Comparison of ENCODE assay signal across 8 cellular contexts in the genomic region with DNA sequence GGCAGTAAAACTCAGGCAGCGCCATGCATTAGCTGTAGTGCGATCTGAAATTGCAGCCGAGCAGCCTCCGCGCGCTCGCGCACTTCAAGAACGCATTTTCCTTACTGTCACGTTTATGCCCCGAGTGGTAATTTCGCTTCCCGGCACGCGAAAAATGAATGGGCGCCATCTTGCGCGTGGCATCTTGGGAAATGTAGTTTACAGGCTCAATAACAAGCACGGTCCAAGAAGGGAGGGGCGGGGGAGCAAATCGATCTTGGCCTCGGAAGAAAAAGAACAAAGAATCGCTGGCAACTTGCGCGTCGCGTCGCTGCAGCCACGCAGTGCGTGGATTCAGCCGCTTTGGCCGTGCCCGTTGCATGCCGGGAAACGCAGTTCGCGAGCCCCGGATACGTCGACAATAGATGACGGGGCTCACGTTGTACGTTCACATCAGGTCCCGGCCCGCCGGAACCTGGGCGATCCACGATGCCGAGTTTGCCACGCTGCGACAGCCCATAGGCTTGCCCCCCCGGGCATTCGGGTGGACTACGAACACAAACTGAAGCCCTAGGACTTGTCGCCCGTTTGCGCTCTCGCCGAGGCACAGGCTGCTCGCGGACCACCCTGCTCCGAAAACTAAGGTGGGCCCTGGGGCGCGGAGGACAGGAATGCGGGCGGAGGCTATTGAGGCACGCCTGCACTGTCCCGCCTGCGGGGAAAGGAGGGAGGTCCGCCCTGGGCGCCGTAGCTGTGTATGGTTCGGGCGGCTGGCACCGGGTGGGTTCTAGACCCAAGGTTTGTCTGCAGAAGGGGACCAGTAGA. TPM values are rescaled to one million over a fixed set of nuclear protein-coding genes. Genes with fewer than 3 reads are reported as not detected.
DNase-seq lines count a peak whose midpoint lies in the region; ATAC-seq and TF ChIP-seq lines count a peak whose summit lies in the region.

A gene with protein sequence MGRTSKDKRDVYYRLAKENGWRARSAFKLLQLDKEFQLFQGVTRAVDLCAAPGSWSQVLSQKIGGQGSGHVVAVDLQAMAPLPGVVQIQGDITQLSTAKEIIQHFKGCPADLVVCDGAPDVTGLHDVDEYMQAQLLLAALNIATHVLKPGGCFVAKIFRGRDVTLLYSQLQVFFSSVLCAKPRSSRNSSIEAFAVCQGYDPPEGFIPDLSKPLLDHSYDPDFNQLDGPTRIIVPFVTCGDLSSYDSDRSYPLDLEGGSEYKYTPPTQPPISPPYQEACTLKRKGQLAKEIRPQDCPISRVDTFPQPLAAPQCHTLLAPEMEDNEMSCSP (plus strand): TSS at position 426 of the 804 bp plus-strand sequence. CDS start 1,849 bp downstream, outside the sequence.

- H3K27ac ChIP-seq in DOHH2 (ENCODE audit: low read depth, low read length), result peak within 1 kb of the TSS; percentile 30
- H3K27ac ChIP-seq in GM23338 (ENCODE audit: low read depth), result no peak within 1 kb of the TSS
- peak within 1 kb of the TSS; percentile 74 for H3K27ac ChIP-seq in RWPE2 (ENCODE audit: poor library complexity, severe bottlenecking)
- H3K27ac ChIP-seq in fibroblast of lung (ENCODE audit: insufficient read depth, low read length), result peak within 1 kb of the TSS; percentile 70

- H3K4me1 Mint-ChIP-seq in GM23338, result peaks cover 41% of the 10 kb centered on the region
- peaks cover 32% of the 10 kb centered on the region for H3K4me1 Mint-ChIP-seq in activated T-helper 2 cell treated with anti-CD3 and anti-CD28 coated beads, Interferon-gamma antibody, Interleukin-2, Interleukin-4, amounts not matched to agents 10 μg/mL and 5 μg/mL and 100 μg/mL, durations not matched to agents 14 hours and 24 hours and 36 hours (ENCODE audit: low read depth)
- peaks cover 14 to 48% of the 10 kb centered on the region in 2 donors for H3K4me1 Mint-ChIP-seq in natural killer cell

- H2AFZ ChIP-seq in GM23338 (peak within 1 kb of the TSS; percentile 80), fibroblast of lung (ENCODE audit: low read length) (peak within 1 kb of the TSS; percentile 43)

- H3K27me3 ChIP-seq in DOHH2 (ENCODE audit: control insufficient read depth, low read length) (no peaks in the 10 kb centered on the region), GM23338 (ENCODE audit: insufficient read depth) (no peaks in the 10 kb centered on the region), RWPE2 (ENCODE audit: insufficient read depth, poor library complexity, severe bottlenecking) (no peaks in the 10 kb centered on the region), fibroblast of lung (ENCODE audit: control insufficient read depth, insufficient read depth, low read length) (no peaks in the 10 kb centered on the region)

- H3K27ac Mint-ChIP-seq in GM23338 (peak within 1 kb of the TSS; percentile 96), natural killer cell (peak within 1 kb of the TSS; percentile 85 to 96)
- H3K27ac Mint-ChIP-seq in activated T-helper 2 cell treated with anti-CD3 and anti-CD28 coated beads, Interferon-gamma antibody, Interleukin-2, Interleukin-4, amounts not matched to agents 10 μg/mL and 5 μg/mL and 100 μg/mL, durations not matched to agents 14 hours and 24 hours and 36 hours, result peak within 1 kb of the TSS; percentile 95

- peak within 1 kb of the TSS; percentile 89 for H3K4me3 Mint-ChIP-seq in GM23338
- H3K4me3 Mint-ChIP-seq in activated T-helper 2 cell treated with anti-CD3 and anti-CD28 coated beads, Interferon-gamma antibody, Interleukin-2, Interleukin-4, amounts not matched to agents 10 μg/mL and 5 μg/mL and 100 μg/mL, durations not matched to agents 14 hours and 24 hours and 36 hours (ENCODE audit: low read depth), result peak within 1 kb of the TSS; percentile 98
- H3K4me3 Mint-ChIP-seq in natural killer cell, result peak within 1 kb of the TSS; percentile 81

- peak within 1 kb of the TSS; percentile 80 for H3K4me2 ChIP-seq in DOHH2 (ENCODE audit: low read length)
- peak within 1 kb of the TSS; percentile 85 for H3K4me2 ChIP-seq in GM23338
- H3K4me2 ChIP-seq in fibroblast of lung (ENCODE audit: extremely low read depth, insufficient read depth, low read length), result peak within 1 kb of the TSS; percentile 82

- intact Hi-C loops in activated T-helper 2 cell treated with anti-CD3 and anti-CD28 coated beads, Interferon-gamma antibody, Interleukin-2, Interleukin-4, amounts not matched to agents 10 μg/mL and 5 μg/mL and 100 μg/mL, durations not matched to agents 14 hours and 24 hours and 36 hours (cut with micrococcal nuclease), result loop anchor here (5.0 kb wide), 4 partner anchors 46 to 121 kb away; a partner anchor contains a TSS
- intact Hi-C loops in natural killer cell (cut with micrococcal nuclease), result loop anchor here (1.0 to 5.0 kb wide), 3 partner anchors 46 to 99 kb away; a partner anchor contains a TSS

- H3K9me3 ChIP-seq in DOHH2 (ENCODE audit: control insufficient read depth, insufficient read depth, low read length), result no peaks in the 10 kb centered on the region
- no peaks in the 10 kb centered on the region for H3K9me3 ChIP-seq in RWPE2 (ENCODE audit: severe bottlenecking)
- H3K9me3 ChIP-seq in fibroblast of lung (ENCODE audit: control insufficient read depth, insufficient read depth, low read depth, low read length), result no peaks in the 10 kb centered on the region

- DNase-seq in GM23338 (ENCODE audit: low spot score) (peak; percentile 56), LHCN-M2 (ENCODE audit: low read depth) (peak; percentile 92), RWPE2 (ENCODE audit: low spot score) (peak; percentile 85), fibroblast of lung (ENCODE audit: low read depth in 2 of 2) (peak; percentile 94), natural killer cell (peak; percentile 73)
- peak; percentile 88 for DNase-seq in activated T-helper 2 cell treated with anti-CD3 and anti-CD28 coated beads, Interferon-gamma antibody, Interleukin-2, Interleukin-4, amounts not matched to agents 10 μg/mL and 5 μg/mL and 100 μg/mL, durations not matched to agents 14 hours and 24 hours and 36 hours (ENCODE audit: low spot score)
- peak; percentile 90 for DNase-seq in stimulated activated naive CD4-positive, alpha-beta T cell treated with Interleukin-2 at 50 U/mL for 16 hours (lab: John Stamatoyannopoulos, UW)

- H3K9me3 Mint-ChIP-seq in GM23338, result no peaks in the 10 kb centered on the region; the same call in 1 of the 3 replicates
- H3K9me3 Mint-ChIP-seq in activated T-helper 2 cell treated with anti-CD3 and anti-CD28 coated beads, Interferon-gamma antibody, Interleukin-2, Interleukin-4, amounts not matched to agents 10 μg/mL and 5 μg/mL and 100 μg/mL, durations not matched to agents 14 hours and 24 hours and 36 hours, result no peaks in the 10 kb centered on the region
- no peaks in the 10 kb centered on the region for H3K9me3 Mint-ChIP-seq in natural killer cell

- H3K36me3 ChIP-seq in DOHH2 (ENCODE audit: control insufficient read depth, low read length) (peaks cover 13% of the 10 kb centered on the region), GM23338 (ENCODE audit: insufficient read depth) (no peaks in the 10 kb centered on the region), RWPE2 (ENCODE audit: low read depth) (peaks cover 23% of the 10 kb centered on the region), fibroblast of lung (ENCODE audit: control insufficient read depth, insufficient read depth, low read length) (no peaks in the 10 kb centered on the region)

- H4K20me1 ChIP-seq in DOHH2 (ENCODE audit: control insufficient read depth, insufficient read depth, low read depth, low read length) (0 out of 2 replicates have a peak, but pooled peaks cover 4% of the 10 kb centered on the region), GM23338 (replicated peaks; ENCODE audit: insufficient read depth) (no peaks in the 10 kb centered on the region), fibroblast of lung (ENCODE audit: control insufficient read depth, extremely low read depth, insufficient read depth, low read length) (no peaks in the 10 kb centered on the region)

- H3K36me3 Mint-ChIP-seq in GM23338 (ENCODE audit: low read depth) (peaks cover 13% of the 10 kb centered on the region; the same call in 2 of the 3 replicates), natural killer cell (no peaks in the 10 kb centered on the region)
- peaks cover 40% of the 10 kb centered on the region for H3K36me3 Mint-ChIP-seq in activated T-helper 2 cell treated with anti-CD3 and anti-CD28 coated beads, Interferon-gamma antibody, Interleukin-2, Interleukin-4, amounts not matched to agents 10 μg/mL and 5 μg/mL and 100 μg/mL, durations not matched to agents 14 hours and 24 hours and 36 hours (ENCODE audit: low read depth)

- H3F3A ChIP-seq in DOHH2 (ENCODE audit: control insufficient read depth, insufficient read depth) (no peaks in the 10 kb centered on the region), GM23338 (replicated peaks; ENCODE audit: low read depth) (no peaks in the 10 kb centered on the region)

- H3K9me2 ChIP-seq in DOHH2 (replicated peaks; ENCODE audit: control insufficient read depth, low read length) (no peaks in the 10 kb centered on the region), GM23338 (ENCODE audit: insufficient read depth) (no peaks in the 10 kb centered on the region)

- H3K79me2 ChIP-seq in DOHH2 (ENCODE audit: control insufficient read depth, low read length) (peaks cover 42% of the 10 kb centered on the region), GM23338 (replicated peaks; ENCODE audit: insufficient read depth) (peaks cover 16% of the 10 kb centered on the region), fibroblast of lung (ENCODE audit: control insufficient read depth, insufficient read depth, low read length) (peaks cover 24% of the 10 kb centered on the region)

- peak within 1 kb of the TSS; percentile 86 for H3K9ac ChIP-seq in fibroblast of lung (ENCODE audit: insufficient read depth, low read length)

- no peak for TF ChIP-seq CTCF in DOHH2 (IDR thresholded peaks at IDR 0.05; ENCODE audit: low read depth, low read length, poor library complexity, severe bottlenecking)
- no peak for TF ChIP-seq CTCF in GM23338 (conservative IDR thresholded peaks at IDR 0.05; ENCODE audit: low read depth in 2 of 2)
- no peak for TF ChIP-seq CTCF in RWPE2 (IDR thresholded peaks at IDR 0.05; ENCODE audit: poor library complexity, severe bottlenecking)
- TF ChIP-seq CTCF in fibroblast of lung (conservative IDR thresholded peaks at IDR 0.05 in 1 of 2, IDR thresholded peaks at IDR 0.05 in 1 of 2; ENCODE audit: low read depth in 1 of 2, low read length in 2 of 2), result no peak
- no peak for TF ChIP-seq CTCF in natural killer cell (IDR thresholded peaks at IDR 0.05)

- peaks cover 14% of the 10 kb centered on the region for H3K4me1 ChIP-seq in DOHH2 (ENCODE audit: control insufficient read depth, low read length)
- peaks cover 4% of the 10 kb centered on the region; the same call in 1 of the 2 replicates for H3K4me1 ChIP-seq in GM23338 (ENCODE audit: insufficient read depth)
- H3K4me1 ChIP-seq in RWPE2 (ENCODE audit: insufficient read depth, poor library complexity, severe bottlenecking), result no peaks in the 10 kb centered on the region
- H3K4me1 ChIP-seq in fibroblast of lung (ENCODE audit: control insufficient read depth, extremely low read depth, insufficient read depth, low read length), result peaks cover 3% of the 10 kb centered on the region

- peak within 1 kb of the TSS; percentile 92 for H3K4me3 ChIP-seq in DOHH2 (ENCODE audit: low read length)
- peak within 1 kb of the TSS; percentile 73 for H3K4me3 ChIP-seq in GM23338
- peak within 1 kb of the TSS; percentile 64 for H3K4me3 ChIP-seq in RWPE2 (ENCODE audit: severe bottlenecking)
- peak within 1 kb of the TSS; percentile 69 to 92 (median 76) for H3K4me3 ChIP-seq in fibroblast of lung (replicated peaks in 1 of 4; ENCODE audit: control extremely low read depth in 1 of 4, insufficient read depth in 1 of 4, low read depth in 3 of 4, low read length in 4 of 4)

- H3K27me3 Mint-ChIP-seq in GM23338 (ENCODE audit: insufficient read depth, low read depth, poor library complexity) (peaks cover 5% of the 10 kb centered on the region), natural killer cell (ENCODE audit: low read depth in 2 of 2) (no peaks in the 10 kb centered on the region)
- no peaks in the 10 kb centered on the region for H3K27me3 Mint-ChIP-seq in activated T-helper 2 cell treated with anti-CD3 and anti-CD28 coated beads, Interferon-gamma antibody, Interleukin-2, Interleukin-4, amounts not matched to agents 10 μg/mL and 5 μg/mL and 100 μg/mL, durations not matched to agents 14 hours and 24 hours and 36 hours (ENCODE audit: low read depth)

- ATAC-seq in GM23338 (peak; percentile 75), RWPE2 (ENCODE audit: low read depth) (peak; percentile 81), natural killer cell (peak; percentile 91 to 95 (median 93))

RNA-seq across cellular contexts. Expression of the gene that starts here (rescaled TPM):
- 76.3 and 91.2 TPM in 2 replicates for total RNA-seq in GM23338 (2014; rRNA removed; shearing (Covaris generic))
- polyA plus RNA-seq in GM23338 (2016; fragmentation: Nextera tagmentation; extraction: Ambion mirVana) (38.4 and 42.8 TPM in 2 replicates), fibroblast of lung (30.2 and 38.0 TPM in 2 replicates)
- total RNA-seq in LHCN-M2 (2014; rRNA removed) (136 and 152 TPM in 2 replicates), fibroblast of lung (22.6 and 29.4 TPM in 2 replicates), natural killer cell (10 to 100 TPM; 62.4 to 75.3 (median 67.3) TPM)
- 161 TPM for polyA plus RNA-seq in LHCN-M2 (2012)
- total RNA-seq in activated T-helper 2 cell treated with anti-CD3 and anti-CD28 coated beads, Interferon-gamma antibody, Interleukin-2, Interleukin-4, amounts not matched to agents 10 μg/mL and 5 μg/mL and 100 μg/mL, durations not matched to agents 14 hours and 24 hours and 36 hours, result 84.6 and 89.8 TPM in 2 replicates
- 41.1 and 54.5 TPM in 2 replicates for polyA plus RNA-seq in fibroblast of lung (2012)
- 84.7 and 94.8 TPM in 2 replicates for polyA minus RNA-seq in fibroblast of lung (ENCODE audit: low replicate concordance)
